1 cellular context compared by ENCODE assay signal in the genomic region with DNA sequence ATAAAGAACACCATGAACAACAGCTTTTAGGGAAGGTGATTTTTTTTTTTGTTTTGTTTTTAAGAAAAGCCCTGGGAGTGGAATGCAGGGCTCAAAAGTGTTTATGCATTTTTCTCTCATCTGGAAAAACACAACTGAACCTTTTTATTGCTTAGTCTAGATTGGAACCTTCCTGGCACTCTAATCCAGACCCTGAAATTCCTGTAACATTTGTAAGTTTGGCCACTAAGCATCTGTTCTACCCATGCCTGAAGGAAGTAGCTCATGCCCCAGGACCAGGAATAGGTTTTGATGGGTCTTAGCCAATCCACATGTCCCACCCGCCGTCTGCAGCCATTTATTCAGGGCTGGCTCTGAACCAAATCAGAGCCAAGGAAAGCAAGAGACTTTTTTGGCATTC.
TF ChIP-seq lines count a peak whose summit lies in the region.

No MANE protein-coding gene starts in this region.

TF ChIP-seq in WTC11, 78 proteins besides CTCF, POLR2A, EP300 and RAD21 (continued from another document):
- TF ChIP-seq, protein P1, sequence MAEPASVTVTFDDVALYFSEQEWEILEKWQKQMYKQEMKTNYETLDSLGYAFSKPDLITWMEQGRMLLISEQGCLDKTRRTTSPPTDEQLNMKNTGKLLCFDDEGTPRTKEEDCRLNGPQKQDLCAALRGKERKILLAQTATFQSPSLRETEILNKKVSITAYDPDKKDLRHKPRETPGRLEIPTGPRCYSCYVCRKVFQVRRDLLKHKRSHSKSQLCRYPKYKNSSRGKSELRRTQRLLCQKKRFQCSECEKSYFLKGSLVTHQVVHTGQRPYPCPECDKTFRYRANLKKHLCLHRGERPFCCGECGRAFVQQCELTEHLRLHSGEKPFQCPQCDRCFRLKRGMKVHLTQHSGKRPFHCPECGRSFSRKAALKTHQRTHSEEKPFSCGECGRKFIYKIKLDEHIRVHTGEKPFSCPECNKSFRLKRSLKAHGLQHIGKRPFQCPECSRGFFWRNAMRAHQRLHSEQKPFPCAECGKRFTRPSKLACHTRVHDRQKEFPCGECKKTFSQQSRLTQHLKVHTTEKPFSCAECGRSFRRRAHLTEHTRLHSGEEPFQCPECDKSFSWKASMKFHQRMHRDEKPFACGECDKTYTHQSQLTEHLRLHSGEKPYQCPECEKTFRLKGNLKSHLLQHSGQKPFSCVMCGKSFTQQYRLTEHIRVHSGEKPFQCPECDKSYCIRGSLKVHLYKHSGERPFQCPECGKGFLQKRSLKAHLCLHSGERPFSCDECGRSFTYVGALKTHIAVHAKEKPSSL (CRISPR knock-in tag; conservative IDR thresholded peaks at IDR 0.05): no peak
- TF ChIP-seq, protein P2, sequence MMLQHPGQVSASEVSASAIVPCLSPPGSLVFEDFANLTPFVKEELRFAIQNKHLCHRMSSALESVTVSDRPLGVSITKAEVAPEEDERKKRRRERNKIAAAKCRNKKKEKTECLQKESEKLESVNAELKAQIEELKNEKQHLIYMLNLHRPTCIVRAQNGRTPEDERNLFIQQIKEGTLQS (CRISPR knock-in tag; conservative IDR thresholded peaks at IDR 0.05): no peak
- TF ChIP-seq, protein P3, sequence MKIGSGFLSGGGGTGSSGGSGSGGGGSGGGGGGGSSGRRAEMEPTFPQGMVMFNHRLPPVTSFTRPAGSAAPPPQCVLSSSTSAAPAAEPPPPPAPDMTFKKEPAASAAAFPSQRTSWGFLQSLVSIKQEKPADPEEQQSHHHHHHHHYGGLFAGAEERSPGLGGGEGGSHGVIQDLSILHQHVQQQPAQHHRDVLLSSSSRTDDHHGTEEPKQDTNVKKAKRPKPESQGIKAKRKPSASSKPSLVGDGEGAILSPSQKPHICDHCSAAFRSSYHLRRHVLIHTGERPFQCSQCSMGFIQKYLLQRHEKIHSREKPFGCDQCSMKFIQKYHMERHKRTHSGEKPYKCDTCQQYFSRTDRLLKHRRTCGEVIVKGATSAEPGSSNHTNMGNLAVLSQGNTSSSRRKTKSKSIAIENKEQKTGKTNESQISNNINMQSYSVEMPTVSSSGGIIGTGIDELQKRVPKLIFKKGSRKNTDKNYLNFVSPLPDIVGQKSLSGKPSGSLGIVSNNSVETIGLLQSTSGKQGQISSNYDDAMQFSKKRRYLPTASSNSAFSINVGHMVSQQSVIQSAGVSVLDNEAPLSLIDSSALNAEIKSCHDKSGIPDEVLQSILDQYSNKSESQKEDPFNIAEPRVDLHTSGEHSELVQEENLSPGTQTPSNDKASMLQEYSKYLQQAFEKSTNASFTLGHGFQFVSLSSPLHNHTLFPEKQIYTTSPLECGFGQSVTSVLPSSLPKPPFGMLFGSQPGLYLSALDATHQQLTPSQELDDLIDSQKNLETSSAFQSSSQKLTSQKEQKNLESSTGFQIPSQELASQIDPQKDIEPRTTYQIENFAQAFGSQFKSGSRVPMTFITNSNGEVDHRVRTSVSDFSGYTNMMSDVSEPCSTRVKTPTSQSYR (CRISPR knock-in tag; IDR thresholded peaks at IDR 0.05): no peak
- TF ChIP-seq PRRX2 (CRISPR knock-in tag; IDR thresholded peaks at IDR 0.05): no peak
